ENCODE assay signal across 15 cellular contexts in the genomic region with DNA sequence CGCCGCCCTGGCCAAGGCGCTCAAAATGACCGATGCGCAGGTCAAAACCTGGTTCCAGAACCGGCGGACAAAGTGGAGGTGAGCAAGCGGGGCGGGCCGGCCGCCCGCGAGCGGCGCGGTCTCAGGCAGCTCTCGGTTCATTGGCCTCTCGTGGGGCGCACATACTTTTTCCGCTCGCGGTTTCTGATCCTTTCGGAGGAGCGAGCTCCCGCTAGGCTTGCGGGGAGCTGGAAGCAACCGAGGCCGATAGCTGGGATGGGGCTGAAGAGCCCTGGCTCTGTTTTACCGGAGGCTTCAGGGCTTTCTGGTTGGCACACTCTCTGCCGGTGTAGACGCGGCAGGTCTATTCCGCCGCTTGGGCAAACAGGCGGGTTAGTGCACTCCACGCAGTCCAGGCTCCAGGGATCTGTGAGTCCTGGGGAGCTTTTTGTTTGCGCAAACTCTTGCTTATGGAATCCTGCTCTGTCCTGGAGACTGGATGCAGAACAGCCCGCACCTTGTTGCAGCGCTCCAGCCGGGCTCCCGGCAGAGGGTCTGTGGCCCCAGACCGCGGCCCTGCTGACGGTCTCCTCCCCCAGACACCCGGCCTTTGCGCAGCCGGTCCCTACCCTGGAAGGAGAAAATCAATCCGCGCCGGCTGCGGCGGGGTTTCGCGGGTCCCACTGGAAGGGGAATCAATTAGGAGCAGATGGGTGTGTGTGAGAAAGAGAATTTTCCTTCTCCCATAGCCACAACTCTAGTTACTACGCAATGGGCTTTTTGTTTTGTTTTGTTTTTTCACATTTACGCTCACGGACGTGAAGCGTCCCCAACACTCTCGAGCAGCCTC. TPM values are rescaled to one million over a fixed set of nuclear protein-coding genes. Genes with fewer than 3 reads are reported as not detected.
A peak's percentile ranks its signal among the peaks of the same experiment; 100 is the strongest.
DNase-seq lines count a peak whose midpoint lies in the region; ATAC-seq and TF ChIP-seq lines count a peak whose summit lies in the region.
"Had no signal": no experiment of that assay in that cellular context is flagged by ENCODE, and none has a peak within 500 bp of the region (broad histone marks: within the 10 kb centered on the region; RNA-seq: fewer than 3 reads in every experiment).

No MANE protein-coding gene starts in this region.

- DNase-seq in T-helper 2 cell treated with Interferon-gamma antibody and Interleukin-4, amounts not matched to agents 5 μg/mL and 100 μg/mL, for 36 hours (ENCODE audit: low spot score), result no peak
- DNase-seq in T-helper 2 cell (no peak), NT2/D1 (ENCODE audit: low read depth, low spot score) (no peak), esophagus muscularis mucosa (ENCODE audit: extremely low spot score) (no peak), globus pallidus (ENCODE audit: low spot score) (no peak), NCI-H1417 treated with DMSO at 0.1 percent for 48 hours (lab: John Stamatoyannopoulos, UW) (no peak)
- DNase-seq: DND-41, KG1, NCI-H2081, nucleus accumbens, T1000 had no signal

- no peak overlapping the region for H3K4me3 Mint-ChIP-seq in T-helper 2 cell treated with Interferon-gamma antibody and Interleukin-4, amounts not matched to agents 5 μg/mL and 100 μg/mL, for 36 hours

- H3K4me3 ChIP-seq in NT2/D1 (ENCODE audit: insufficient read length, low read depth) (peak overlapping the region; percentile 11), esophagus muscularis mucosa (peak overlapping the region; percentile 0 to 31 (median 24)), skeletal muscle satellite cell (ENCODE audit: low read length) (no peak overlapping the region)

- peak overlapping the region; percentile 45 for H3K4me2 ChIP-seq in skeletal muscle satellite cell (ENCODE audit: low read length)

- TF ChIP-seq POLR2A in esophagus muscularis mucosa (IDR thresholded peaks at IDR 0.05; ENCODE audit: low read depth), result no peak

- 2% methylated on average over 35 of the region's 60 CpGs for WGBS in esophagus muscularis mucosa

- intact Hi-C loops in esophagus muscularis mucosa (cut with DNase I), result no loop called here

- H3K36me3 ChIP-seq in NT2/D1 (ENCODE audit: insufficient read depth, insufficient read length, low read length) (no peaks in the 10 kb centered on the region), esophagus muscularis mucosa (no peaks in the 10 kb centered on the region), skeletal muscle satellite cell (ENCODE audit: insufficient read depth, low read length) (no peaks in the 10 kb centered on the region)

- H3K4me1 Mint-ChIP-seq in T-helper 2 cell treated with Interferon-gamma antibody and Interleukin-4, amounts not matched to agents 5 μg/mL and 100 μg/mL, for 36 hours (ENCODE audit: low read depth), result peaks cover 3% of the 10 kb centered on the region

- H3K27ac Mint-ChIP-seq in T-helper 2 cell treated with Interferon-gamma antibody and Interleukin-4, amounts not matched to agents 5 μg/mL and 100 μg/mL, for 36 hours, result peak overlapping the region; percentile 58

- H3K27me3 Mint-ChIP-seq in T-helper 2 cell treated with Interferon-gamma antibody and Interleukin-4, amounts not matched to agents 5 μg/mL and 100 μg/mL, for 36 hours (ENCODE audit: low read depth), result peaks cover 92% of the 10 kb centered on the region

- H3K9me3 ChIP-seq in NT2/D1 (ENCODE audit: insufficient read depth, low read length) (no peaks in the 10 kb centered on the region), esophagus muscularis mucosa (no peaks in the 10 kb centered on the region), skeletal muscle satellite cell (replicated peaks; ENCODE audit: low read length) (no peaks in the 10 kb centered on the region)

- no peak overlapping the region for H3K27ac ChIP-seq in esophagus muscularis mucosa (replicated peaks in 1 of 4)

- peaks cover 100% of the 10 kb centered on the region for H3K27me3 ChIP-seq in NT2/D1 (ENCODE audit: insufficient read depth, insufficient read length)
- peaks cover 6 to 100% (median 72%) of the 10 kb centered on the region in 4 donors for H3K27me3 ChIP-seq in esophagus muscularis mucosa
- peaks cover 100% of the 10 kb centered on the region for H3K27me3 ChIP-seq in skeletal muscle satellite cell (ENCODE audit: control insufficient read depth, insufficient read depth, low read length)

- H3K9me3 Mint-ChIP-seq in T-helper 2 cell treated with Interferon-gamma antibody and Interleukin-4, amounts not matched to agents 5 μg/mL and 100 μg/mL, for 36 hours, result no peaks in the 10 kb centered on the region

- TF ChIP-seq CTCF in esophagus muscularis mucosa (IDR thresholded peaks at IDR 0.05), result no peak

- ATAC-seq in HG03108 (IDR thresholded peaks at IDR 0.05; ENCODE audit: unreplicated experiment), result no peak

- no peaks in the 10 kb centered on the region for H3K36me3 Mint-ChIP-seq in T-helper 2 cell treated with Interferon-gamma antibody and Interleukin-4, amounts not matched to agents 5 μg/mL and 100 μg/mL, for 36 hours (ENCODE audit: low read depth)

- H3K9ac ChIP-seq in NT2/D1 (ENCODE audit: insufficient read length, low read depth) (peak overlapping the region; percentile 56), skeletal muscle satellite cell (ENCODE audit: low read depth, low read length) (no peak overlapping the region)

- H3K4me1 ChIP-seq in NT2/D1 (ENCODE audit: insufficient read depth, insufficient read length) (peaks cover 20% of the 10 kb centered on the region), esophagus muscularis mucosa (peaks cover 37 to 59% (median 49%) of the 10 kb centered on the region in 4 donors), skeletal muscle satellite cell (ENCODE audit: control insufficient read depth, insufficient read depth, low read length) (peaks cover 5% of the 10 kb centered on the region)

- TF ChIP-seq EP300 in esophagus muscularis mucosa (IDR thresholded peaks at IDR 0.05), result no peak

RNA-seq across cellular contexts. Expression of a gene that starts 3.4 kb away (rescaled TPM):
- not detected for total RNA-seq in esophagus muscularis mucosa
- not detected in 2 replicates for total RNA-seq in skeletal muscle satellite cell (2012; rRNA removed)
- total RNA-seq: fibroblast of lung, temporal lobe had no signal
